In genomic region chr6:138431276-138432062, GRCh38 we compare ENCODE assay signal across 18 cellular contexts. TPM values are rescaled to one million over a fixed set of nuclear protein-coding genes. Genes with fewer than 3 reads are reported as not detected.
DNase-seq lines count a peak whose midpoint lies in the region; ATAC-seq and TF ChIP-seq lines count a peak whose summit lies in the region.
"Had no signal": no experiment of that assay in that cellular context is flagged by ENCODE, and none has a peak within 500 bp of the region (broad histone marks: within the 10 kb centered on the region; RNA-seq: fewer than 3 reads in every experiment).

No MANE protein-coding gene starts in this region.

- no peak for TF ChIP-seq CTCF in heart left ventricle (IDR thresholded peaks at IDR 0.05)
- TF ChIP-seq CTCF in liver (IDR thresholded peaks at IDR 0.05; ENCODE audit: low read depth, low read length, missing input control), result no peak
- no peak for TF ChIP-seq CTCF in upper lobe of right lung (IDR thresholded peaks at IDR 0.05)

- peaks cover 0 to 52% (median 22%) of the 10 kb centered on the region in 12 donors for H3K4me1 ChIP-seq in heart left ventricle
- peaks cover 2 to 24% (median 10%) of the 10 kb centered on the region in 4 donors for H3K4me1 ChIP-seq in liver (ENCODE audit: control insufficient read depth in 4 of 4, insufficient read depth in 4 of 4, low read length in 3 of 4)
- H3K4me1 ChIP-seq in upper lobe of right lung, result peaks cover 14% of the 10 kb centered on the region
- H3K4me1 ChIP-seq: A549, body of pancreas, HAP-1 had no signal

- DNase-seq in heart left ventricle (no peak), Right ventricle myocardium inferior (ENCODE audit: missing footprints) (no peak), cerebellar cortex (ENCODE audit: low spot score) (peak; percentile 75), upper lobe of right lung (no peak), amniotic stem cell (lab: John Stamatoyannopoulos, UW) (no peak)
- DNase-seq in activated CD8-positive, alpha-beta memory T cell treated with anti-CD3 and anti-CD28 coated beads, Interleukin-2, amount 50 U/mL, for 48 hours, result no peak
- DNase-seq: activated gamma-delta T cell treated with Interleukin-2 at 50 U/mL for 16 hours; body of pancreas; effector memory CD8-positive, alpha-beta T cell; NCI-H2081 treated with DMSO at 0.1 percent for 48 hours; NCI-H774; stomach; T1000 had no signal

- H3K4me3 ChIP-seq in heart left ventricle (peak overlapping the region in 1 of 12 donors; percentile 24), liver (ENCODE audit: low read depth in 1 of 3, low read length in 3 of 3) (no peak overlapping the region), upper lobe of right lung (no peak overlapping the region)
- H3K4me3 ChIP-seq: A549, body of pancreas, HAP-1, stomach had no signal

- intact Hi-C loops in heart left ventricle (cut with DNase I) (loop anchor here in 8 of 10 donors (2.0 to 10.0 kb wide), 9 partner anchors 71 to 336 kb away; no protein-coding TSS in a partner anchor), Right ventricle myocardium inferior (cut with DNase I) (no loop called here), upper lobe of right lung (cut with DNase I) (no loop called here)

- H3K27ac ChIP-seq in heart left ventricle (peak overlapping the region in 11 of 12 donors; percentile 35 to 85 (median 69)), liver (ENCODE audit: low read depth in 1 of 2, low read length in 2 of 2) (no peak overlapping the region), upper lobe of right lung (no peak overlapping the region)
- H3K27ac ChIP-seq: A549, body of pancreas, stomach had no signal

- no peaks in the 10 kb centered on the region for H3K27me3 ChIP-seq in heart left ventricle
- H3K27me3 ChIP-seq in liver (ENCODE audit: control insufficient read depth in 4 of 4, insufficient read depth in 4 of 4, low read length in 3 of 4), result no peaks in the 10 kb centered on the region
- H3K27me3 ChIP-seq in upper lobe of right lung, result no peaks in the 10 kb centered on the region
- H3K27me3 ChIP-seq: body of pancreas, stomach had no signal

- 51 to 72% (median 71%) methylated on average over 10 to 19 of the region's 19 CpGs for WGBS in heart left ventricle, 4 donors
- 87% methylated on average over 19 of the region's 19 CpGs for WGBS in liver

- H3K9me3 ChIP-seq in heart left ventricle (no peaks in the 10 kb centered on the region), liver (ENCODE audit: control insufficient read depth in 4 of 4, low read length in 3 of 4) (no peaks in the 10 kb centered on the region), upper lobe of right lung (no peaks in the 10 kb centered on the region)
- H3K9me3 ChIP-seq: A549, body of pancreas, HAP-1, stomach had no signal

- TF ChIP-seq POLR2A in heart left ventricle (IDR thresholded peaks at IDR 0.05), result no peak

- ATAC-seq in heart left ventricle (peak in 2 of 4 donors; percentile 1 to 3), Right ventricle myocardium inferior (no peak), upper lobe of right lung (peak; percentile 78), HG02588 (IDR thresholded peaks at IDR 0.05; ENCODE audit: unreplicated experiment) (no peak)
- ATAC-seq: A549; body of pancreas; effector memory CD8-positive, alpha-beta T cell had no signal

- no peak overlapping the region for H3K9ac ChIP-seq in liver (ENCODE audit: low read depth in 1 of 2, low read length in 2 of 2)

- H3K36me3 ChIP-seq in heart left ventricle (peaks cover 0 to 25% (median 4%) of the 10 kb centered on the region in 9 donors), liver (ENCODE audit: control insufficient read depth in 4 of 4, insufficient read depth in 3 of 4, low read depth in 1 of 4, low read length in 3 of 4) (peaks cover 0 to 35% (median 23%) of the 10 kb centered on the region in 4 donors), upper lobe of right lung (peaks cover 21% of the 10 kb centered on the region)

- TF ChIP-seq RAD21 in liver (IDR thresholded peaks at IDR 0.05), result no peak

TF ChIP-seq in liver, 16 proteins besides CTCF, POLR2A, EP300 and RAD21:
- peak; percentile 35 for TF ChIP-seq MAX (IDR thresholded peaks at IDR 0.05)
- no peak for TF ChIP-seq RXRA (IDR thresholded peaks at IDR 0.05)
- no peak for TF ChIP-seq HNF4G (IDR thresholded peaks at IDR 0.05)
- no peak for TF ChIP-seq FOXA2 (IDR thresholded peaks at IDR 0.05)

RNA-seq across cellular contexts. Expression of gene HEBP2, which starts 27.4 kb away (rescaled TPM):
- total RNA-seq in heart left ventricle (100 to 1,000 TPM in 4 of 9 donors, 10 to 100 TPM in 5; 45.1 to 110 (median 92.6) TPM), Right ventricle myocardium inferior (103 TPM), liver (10 to 100 TPM in 1 of 2 donors, 1 to 10 TPM in 1; 5.6 to 12.0 TPM), upper lobe of right lung (41.9 TPM)
- polyA plus RNA-seq in heart left ventricle (10 to 100 TPM; 20.3 to 52.1 TPM), liver (10 to 100 TPM; 21.7 to 58.0 TPM)

RNA-seq across cellular contexts. Expression of gene SMIM28, which starts 53.8 kb away (rescaled TPM):
- total RNA-seq in heart left ventricle (not detected), Right ventricle myocardium inferior (not detected), liver (not detected), upper lobe of right lung (not detected)
- polyA plus RNA-seq in heart left ventricle (not detected), liver (not detected)
- total RNA-seq: body of pancreas, fibroblast of villous mesenchyme, stomach had no signal
- polyA plus RNA-seq: A549, stomach had no signal

Comparison
In these comparisons a context has a peak if more than half of its experiments do, and no peak if none do; other contexts are left out.
1. intact Hi-C loops: an anchor here in heart left ventricle (2.0 to 10.0 kb wide); none called in Right ventricle myocardium inferior and upper lobe of right lung.
2. H3K27ac ChIP-seq: peak in heart left ventricle (11 of 12); none in liver (0 of 2) and upper lobe of right lung (single experiment).